ENCODE assay signal across 9 cellular contexts in genomic region chr1:156618853-156619581, GRCh38. TPM values are rescaled to one million over a fixed set of nuclear protein-coding genes. Genes with fewer than 3 reads are reported as not detected.
A peak's percentile ranks its signal among the peaks of the same experiment; 100 is the strongest.
DNase-seq lines count a peak whose midpoint lies in the region; ATAC-seq, FAIRE-seq and TF ChIP-seq lines count a peak whose summit lies in the region.
"Had no signal": no experiment of that assay in that cellular context is flagged by ENCODE, and none has a peak within 500 bp of the region (broad histone marks: within the 10 kb centered on the region; RNA-seq: fewer than 3 reads in every experiment).

TSS of gene HAPLN2 (plus strand) at chr1:156619415. CDS start at chr1:156623491, 4,076 bp downstream.

- CTCF ChIA-PET in Panc1 (lab: Charles Lee): interaction anchor here (1.3 kb wide), 1 partner anchor 39 kb away, joined by 5 read pairs; no protein-coding TSS in a partner anchor
- CTCF ChIA-PET in endothelial cell of umbilical vein (lab: Charles Lee): interaction anchor here (0.7 to 13.8 kb wide), 10 partner anchors 11 to 309 kb away, joined by 3 to 237 read pairs (median 10); partner anchors contain the start of gene CRABP2

- BruUV-seq in Panc1 (replicated peaks; lab: Mats Ljungman, UMichigan) (no TSS peak), endothelial cell of umbilical vein (replicated peaks; lab: Mats Ljungman, UMichigan) (no TSS peak)

- H2AFZ ChIP-seq in endothelial cell of umbilical vein (ENCODE audit: low read depth, low read length): no peak within 1 kb of the TSS

- no peak within 1 kb of the TSS for H3K9ac ChIP-seq in endothelial cell of umbilical vein (replicated peaks; ENCODE audit: extremely low read depth, insufficient read depth, low read length)

- FAIRE-seq in endothelial cell of umbilical vein (lab: Jason Lieb, UNC): peak; percentile 64

- TF ChIP-seq POLR2A in endothelial cell of umbilical vein (IDR thresholded peaks at IDR 0.05; ENCODE audit: low read depth, low read length): no peak

- H3K9me1 ChIP-seq in endothelial cell of umbilical vein (replicated peaks; ENCODE audit: control insufficient read depth, extremely low read depth, insufficient read depth, low read length): no peaks in the 10 kb centered on the region

- in situ Hi-C loops in Panc1 (cut with HindIII; ENCODE audit: low pct_unique_long_range_greater_than_20kb, low sequenced_read_pairs): no loop called here

- dilution Hi-C loops in endothelial cell of umbilical vein (cut with MboI; ENCODE audit: extremely low pct_ligation_motif_present, low sequenced_read_pairs): no loop called here

- H4K20me1 ChIP-seq in endothelial cell of umbilical vein (replicated peaks; ENCODE audit: control insufficient read depth, extremely low read depth, insufficient read depth, low read length): no peaks in the 10 kb centered on the region

- H3K9me3 ChIP-seq in Panc1 (ENCODE audit: control insufficient read depth, insufficient read depth, low read depth, low read length) (no peaks in the 10 kb centered on the region), endothelial cell of umbilical vein (replicated peaks; ENCODE audit: control insufficient read depth, insufficient read depth, low read length) (no peaks in the 10 kb centered on the region)

- H3K79me2 ChIP-seq in endothelial cell of umbilical vein (ENCODE audit: control insufficient read depth, insufficient read depth, low read length): no peaks in the 10 kb centered on the region

- peak; percentile 34 for DNase-seq in stimulated activated CD4-positive, alpha-beta T cell treated with anti-CD3 and anti-CD28 coated beads, Interleukin-15, amount 100 ng/mL, for 24 hours
- no peak for DNase-seq in stimulated activated CD4-positive, alpha-beta T cell treated with anti-CD3 and anti-CD28 coated beads, Interleukin-2, amount 100 ng/mL, for 24 hours
- DNase-seq in Panc1 (ENCODE audit: low read depth, low spot score) (no peak), endothelial cell of umbilical vein (ENCODE audit: low read depth, low spot score) (peak; percentile 20), superior temporal gyrus (ENCODE audit: extremely low spot score) (peak; percentile 82)
- DNase-seq in NK-92 treated with Interleukin-12 subunit alpha and Interleukin-12 subunit beta, amount 100 ng/mL, for 24 hours (lab: John Stamatoyannopoulos, UW): no peak
- DNase-seq: activated naive CD8-positive, alpha-beta T cell treated with anti-CD3 and anti-CD28 coated beads, Interleukin-2, amount 10 ng/mL, durations not matched to agents 7 days and 5 days had no signal

- ATAC-seq in Panc1 (no peak), HG02798 (IDR thresholded peaks at IDR 0.05; ENCODE audit: poor library complexity, unreplicated experiment) (no peak), HG03175 (IDR thresholded peaks at IDR 0.05; ENCODE audit: unreplicated experiment) (no peak)

- H3K36me3 ChIP-seq in Panc1 (ENCODE audit: control insufficient read depth, insufficient read depth, low read length): no peaks in the 10 kb centered on the region
- H3K36me3 ChIP-seq in endothelial cell of umbilical vein (ENCODE audit: control insufficient read depth in 2 of 2, extremely low read depth in 1 of 2, insufficient read depth in 2 of 2, low read length in 2 of 2): no peaks in the 10 kb centered on the region

- intact Hi-C loops in Panc1 (cut with micrococcal nuclease; ENCODE audit: unreplicated experiment) (no loop called here), endothelial cell of umbilical vein (cut with micrococcal nuclease) (no loop called here)

- TF ChIP-seq CTCF in Panc1 (IDR thresholded peaks at IDR 0.05): peak; percentile 83
- peak; percentile 23 to 56 for TF ChIP-seq CTCF in endothelial cell of umbilical vein (IDR thresholded peaks at IDR 0.05; ENCODE audit: extremely low read depth in 1 of 2, insufficient read depth in 1 of 2, low read depth in 1 of 2, low read length in 2 of 2)

- H3K27me3 ChIP-seq in Panc1 (ENCODE audit: control insufficient read depth, insufficient read depth, low read length) (no peaks in the 10 kb centered on the region), endothelial cell of umbilical vein (ENCODE audit: control insufficient read depth in 2 of 2, insufficient read depth in 2 of 2, low read length in 2 of 2) (peaks cover 32 to 43% of the 10 kb centered on the region in 2 experiments)

- H3K4me3 ChIP-seq in Panc1 (ENCODE audit: low read depth in 2 of 2, low read length in 2 of 2): no peak within 1 kb of the TSS
- no peak within 1 kb of the TSS for H3K4me3 ChIP-seq in endothelial cell of umbilical vein (replicated peaks in 1 of 3; ENCODE audit: insufficient read depth in 1 of 3, low read depth in 1 of 3, low read length in 3 of 3)

- no peak within 1 kb of the TSS for H3K27ac ChIP-seq in Panc1 (ENCODE audit: low read length)
- no peak within 1 kb of the TSS for H3K27ac ChIP-seq in endothelial cell of umbilical vein (ENCODE audit: insufficient read depth, low read depth, low read length)

- no peak within 1 kb of the TSS for H3K4me2 ChIP-seq in endothelial cell of umbilical vein (ENCODE audit: insufficient read depth, low read length)

- POLR2A ChIA-PET in Panc1 (lab: Charles Lee): no interaction called here
- POLR2A ChIA-PET in endothelial cell of umbilical vein (lab: Charles Lee): no interaction called here

- peaks cover 4% of the 10 kb centered on the region for H3K4me1 ChIP-seq in Panc1 (ENCODE audit: control insufficient read depth, insufficient read depth, low read length)
- peaks cover 8% of the 10 kb centered on the region for H3K4me1 ChIP-seq in endothelial cell of umbilical vein (ENCODE audit: control insufficient read depth, extremely low read depth, insufficient read depth, low read length)

TF ChIP-seq in endothelial cell of umbilical vein, 7 proteins besides CTCF, POLR2A, EP300 and RAD21:
- TF ChIP-seq GATA2 (IDR thresholded peaks at IDR 0.05; ENCODE audit: insufficient read depth, insufficient read length, low read depth, low read length): no peak

RNA-seq across cellular contexts. Expression of gene HAPLN2, which starts in this region (rescaled TPM):
- total RNA-seq in Panc1 (2021; ENCODE audit: unreplicated experiment) (0.21 TPM), endothelial cell of umbilical vein (not detected in 2 replicates)
- polyA plus RNA-seq in Panc1 (2012; ENCODE audit: insufficient read length): 0.44 TPM
- 0.14 TPM in 1 of 2 replicates, not detected in the other for polyA plus RNA-seq in endothelial cell of umbilical vein
- not detected in 2 replicates for polyA plus RNA-seq in endothelial cell of umbilical vein (2011; cell fraction: cytosol; rRNA removed)
- polyA plus RNA-seq in endothelial cell of umbilical vein (2011; cell fraction: nucleus; rRNA removed): 0.68 and 0.70 TPM in 2 replicates
- not detected in 2 replicates for polyA plus RNA-seq in endothelial cell of umbilical vein (2012)
- polyA minus RNA-seq in endothelial cell of umbilical vein: not detected in 2 replicates
- polyA minus RNA-seq in endothelial cell of umbilical vein (2011; cell fraction: cytosol; rRNA and poly(A)+ RNA removed): not detected
- not detected in 2 replicates for polyA minus RNA-seq in endothelial cell of umbilical vein (2011; cell fraction: nucleus; rRNA and poly(A)+ RNA removed)

Comparison
In these comparisons a context has a peak if more than half of its experiments do, and no peak if none do; other contexts are left out.
1. DNase-seq: peak in stimulated activated CD4-positive, alpha-beta T cell treated with anti-CD3 and anti-CD28 coated beads, Interleukin-15, amount 100 ng/mL, for 24 hours (single experiment) and superior temporal gyrus (single experiment); none in stimulated activated CD4-positive, alpha-beta T cell treated with anti-CD3 and anti-CD28 coated beads, Interleukin-2, amount 100 ng/mL, for 24 hours (0 of 2), Panc1 (single experiment) and NK-92 treated with Interleukin-12 subunit alpha and Interleukin-12 subunit beta, amount 100 ng/mL, for 24 hours (single experiment).
2. Peak in DNase-seq in endothelial cell of umbilical vein; RNA of the gene not detected or under 1 TPM.